Comparison of ENCODE assay signal across 17 cellular contexts in the genomic region with DNA sequence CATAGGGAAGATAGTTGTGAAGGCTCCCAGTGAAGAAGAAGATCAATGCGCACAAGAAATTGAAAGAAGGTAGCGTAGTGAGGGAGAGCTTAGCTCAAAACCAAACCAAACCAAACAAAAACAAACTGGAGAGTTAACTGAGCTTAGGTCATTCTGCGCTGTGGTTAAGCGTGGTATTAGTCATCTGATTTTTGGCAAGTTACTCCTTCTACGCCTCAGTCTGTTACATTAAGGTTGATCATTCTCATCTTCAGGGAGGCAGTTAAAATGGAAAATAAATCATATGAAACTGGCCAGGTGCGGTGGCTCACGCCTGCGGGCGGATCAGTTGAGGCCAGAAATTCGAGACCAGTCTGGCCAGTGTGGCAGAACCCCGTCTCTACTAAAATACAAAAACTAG.
DNase-seq lines count a peak whose midpoint lies in the region; ATAC-seq and TF ChIP-seq lines count a peak whose summit lies in the region.
"Had no signal": no experiment of that assay in that cellular context is flagged by ENCODE, and none has a peak within 500 bp of the region (broad histone marks: within the 10 kb centered on the region; RNA-seq: fewer than 3 reads in every experiment).

No MANE protein-coding gene starts in this region.

- H4K20me1 ChIP-seq in Karpas-422 (ENCODE audit: insufficient read depth, low read depth, low read length) = 0 out of 2 replicates have a peak, but pooled peaks cover 5% of the 10 kb centered on the region
- H4K20me1 ChIP-seq in neural progenitor cell (ENCODE audit: low read depth) = no peaks in the 10 kb centered on the region

- no peaks in the 10 kb centered on the region for H3F3A ChIP-seq in neural progenitor cell (ENCODE audit: low read depth)

- no peak overlapping the region for H3K27ac Mint-ChIP-seq in neural progenitor cell

- peak overlapping the region; percentile 59 for H3K27ac ChIP-seq in AG04450 (ENCODE audit: low read depth, low read length)
- H3K27ac ChIP-seq in Karpas-422 (ENCODE audit: low read length) = no peak overlapping the region
- no peak overlapping the region for H3K27ac ChIP-seq in neural progenitor cell
- H3K27ac ChIP-seq: prostate gland, upper lobe of left lung had no signal

- peak; percentile 92 for DNase-seq in AG04450 (ENCODE audit: low read depth, low spot score)
- DNase-seq in fibroblast of peridontal ligament (ENCODE audit: extremely low read depth) = peak; percentile 92
- DNase-seq in Karpas-422 = no peak
- DNase-seq in neural progenitor cell (ENCODE audit: low spot score) = no peak
- DNase-seq: activated naive CD4-positive, alpha-beta T cell treated with Interleukin-2 at 50 U/mL for 16 hours; erythroblast; midbrain; MM.1S; NCI-H82; SIG-M5; stimulated activated CD4-positive, alpha-beta T cell treated with anti-CD3 and anti-CD28 coated beads, Interleukin-1b, Interleukin-23, amount 100 ng/mL, for 48 hours had no signal

- H3K4me3 Mint-ChIP-seq in neural progenitor cell = no peak overlapping the region

- no peaks in the 10 kb centered on the region for H3K36me3 Mint-ChIP-seq in neural progenitor cell

- H3K79me2 ChIP-seq in Karpas-422 (ENCODE audit: low read length) = no peaks in the 10 kb centered on the region
- no peaks in the 10 kb centered on the region for H3K79me2 ChIP-seq in neural progenitor cell (ENCODE audit: low read depth)

- H3K9me3 ChIP-seq in AG04450 (ENCODE audit: control insufficient read depth, insufficient read depth, low read length) (no peaks in the 10 kb centered on the region), Karpas-422 (ENCODE audit: low read length) (no peaks in the 10 kb centered on the region), neural progenitor cell (ENCODE audit: low read depth) (no peaks in the 10 kb centered on the region)
- H3K9me3 ChIP-seq: prostate gland, upper lobe of left lung had no signal

- H3K36me3 ChIP-seq in Karpas-422 (ENCODE audit: insufficient read depth, low read length) (no peaks in the 10 kb centered on the region), neural progenitor cell (no peaks in the 10 kb centered on the region)
- H3K36me3 ChIP-seq: prostate gland, upper lobe of left lung had no signal

- H2AFZ ChIP-seq in Karpas-422 (ENCODE audit: low read length) = no peak overlapping the region
- H2AFZ ChIP-seq in neural progenitor cell (replicated peaks) = no peak overlapping the region

- peak; percentile 55 for ATAC-seq in HG02852 (IDR thresholded peaks at IDR 0.05; ENCODE audit: unreplicated experiment)
- ATAC-seq in HG03378 (IDR thresholded peaks at IDR 0.05; ENCODE audit: unreplicated experiment) = no peak
- ATAC-seq in HG03135 (IDR thresholded peaks at IDR 0.05; ENCODE audit: unreplicated experiment) = no peak

- H3K4me3 ChIP-seq in AG04450 (ENCODE audit: low read depth, low read length) (0 out of 2 replicates have a peak overlapping the region, but pooled peaks have one; percentile 1), WI38 (ENCODE audit: low read depth, low read length) (peak overlapping the region; percentile 1; the same call in 1 of the 2 replicates), Karpas-422 (ENCODE audit: low read length) (no peak overlapping the region), neural progenitor cell (no peak overlapping the region)
- H3K4me3 ChIP-seq: prostate gland, upper lobe of left lung had no signal

- H3K9ac ChIP-seq in Karpas-422 (ENCODE audit: low read length) (no peak overlapping the region), neural progenitor cell (no peak overlapping the region)

- CTCF ChIA-PET in AG04450 (lab: Charles Lee) = no interaction called here

- no peaks in the 10 kb centered on the region for H3K27me3 ChIP-seq in AG04450 (ENCODE audit: control insufficient read depth, insufficient read depth, low read length)
- no peaks in the 10 kb centered on the region for H3K27me3 ChIP-seq in Karpas-422 (ENCODE audit: low read length)
- H3K27me3 ChIP-seq in neural progenitor cell = no peaks in the 10 kb centered on the region
- H3K27me3 ChIP-seq: upper lobe of left lung had no signal

- H3K4me2 ChIP-seq in Karpas-422 (ENCODE audit: low read depth, low read length, poor library complexity, severe bottlenecking) (no peak overlapping the region), neural progenitor cell (no peak overlapping the region)

- H3K9me3 Mint-ChIP-seq in neural progenitor cell = no peaks in the 10 kb centered on the region

- POLR2A ChIA-PET in AG04450 (lab: Yijun Ruan, JAX) = no interaction called here

- no peaks in the 10 kb centered on the region for H3K4me1 ChIP-seq in Karpas-422 (ENCODE audit: low read length)
- no peaks in the 10 kb centered on the region for H3K4me1 ChIP-seq in neural progenitor cell
- H3K4me1 ChIP-seq: prostate gland, upper lobe of left lung had no signal

- H3K4me1 Mint-ChIP-seq in neural progenitor cell = no peaks in the 10 kb centered on the region

- H3K9me2 ChIP-seq in Karpas-422 (replicated peaks; ENCODE audit: insufficient read depth, low read length) = no peaks in the 10 kb centered on the region

- no peak for TF ChIP-seq CTCF in AG04450 (IDR thresholded peaks at IDR 0.05; ENCODE audit: low read depth, low read length)
- no peak for TF ChIP-seq CTCF in WI38 (IDR thresholded peaks at IDR 0.05; ENCODE audit: low read depth, low read length)
- no peak for TF ChIP-seq CTCF in neural progenitor cell (IDR thresholded peaks at IDR 0.05)

- no peaks in the 10 kb centered on the region for H3K27me3 Mint-ChIP-seq in neural progenitor cell (ENCODE audit: insufficient read depth, low read depth)

Comparison
In these comparisons a context has a peak if more than half of its experiments do, and no peak if none do; other contexts are left out.
1. DNase-seq: peak in AG04450 (single experiment) and fibroblast of peridontal ligament (single experiment); none in Karpas-422 (single experiment) and neural progenitor cell (single experiment).
2. H3K4me3 ChIP-seq: peak in AG04450 (single experiment) and WI38 (single experiment); none in Karpas-422 (single experiment) and neural progenitor cell (single experiment).